35 cellular contexts compared by ENCODE assay signal in genomic region chr5:148027505-148027904, GRCh38.
"Had no signal": no experiment of that assay in that cellular context is flagged by ENCODE, and none has a peak within 500 bp of the region (broad histone marks: within the 10 kb centered on the region; RNA-seq: fewer than 3 reads in every experiment).

No MANE protein-coding gene starts in this region.

- H3K27ac ChIP-seq: KMS-11 had no signal

- H3K9me3 ChIP-seq: MG63 had no signal

- H3K27me3 ChIP-seq: MG63 had no signal

- H3K36me3 ChIP-seq: MG63 had no signal

- H3K9ac ChIP-seq: KMS-11 had no signal

- DNase-seq: Karpas-422, Kasumi-1, KG1, MG63, MV-4-11, NCI-H1048, NCI-H1092, NCI-H1092 treated with DMSO at 0.1 percent for 48 hours, NCI-H1105, NCI-H1105 treated with DMSO at 0.1 percent for 48 hours, NCI-H1417, NCI-H1417 treated with DMSO at 0.1 percent for 48 hours, NCI-H1436, NCI-H1436 treated with DMSO at 0.1 percent for 48 hours, NCI-H146, NCI-H1694, NCI-H1694 treated with DMSO at 0.1 percent for 48 hours, NCI-H187, NCI-H187 treated with DMSO at 0.1 percent for 48 hours, NCI-H1930, NCI-H2029, NCI-H2029 treated with DMSO at 0.1 percent for 48 hours, NCI-H2081, NCI-H2081 treated with DMSO at 0.1 percent for 48 hours, NCI-H2107, NCI-H2171, NCI-H2171 treated with DMSO at 0.1 percent for 48 hours, NCI-H2227 treated with DMSO at 0.1 percent for 48 hours, NCI-H226, NCI-H345, NCI-H446, NCI-H446 treated with DMSO at 0.1 percent for 48 hours, NCI-H510A, NCI-H510A treated with DMSO at 0.1 percent for 48 hours had no signal

- H3K4me3 ChIP-seq: MG63 had no signal

- H3K4me2 ChIP-seq: KMS-11 had no signal
